Comparison of ENCODE assay signal across 8 cellular contexts in genomic region chr16:46801428-46802049, GRCh38. TPM values are rescaled to one million over a fixed set of nuclear protein-coding genes. Genes with fewer than 3 reads are reported as not detected.
DNase-seq lines count a peak whose midpoint lies in the region; ATAC-seq and TF ChIP-seq lines count a peak whose summit lies in the region.

No MANE protein-coding gene starts in this region.

- 65 to 71% methylated on average over 5 of the region's 5 CpGs for WGBS in gastroesophageal sphincter (ENCODE audit: low coverage in 1 of 2), 2 donors

- in situ Hi-C loops in GM13976 (cut with MboI; ENCODE audit: low sequenced_read_pairs, unreplicated experiment), result no loop called here

- H3K36me3 ChIP-seq in gastroesophageal sphincter, result no peaks in the 10 kb centered on the region

- DNase-seq in AG08395 (ENCODE audit: low spot score) (peak; percentile 49), HCEC 1CT (peak; percentile 39), RKO (ENCODE audit: low spot score) (peak; percentile 65), GM13976 (ENCODE audit: low spot score) (no peak)

- ATAC-seq in gastroesophageal sphincter, result no peak
- ATAC-seq in HG02981 (IDR thresholded peaks at IDR 0.05; ENCODE audit: unreplicated experiment), result no peak
- no peak for ATAC-seq in GM18511 (IDR thresholded peaks at IDR 0.05; ENCODE audit: unreplicated experiment)
- no peak for ATAC-seq in HG02763 (IDR thresholded peaks at IDR 0.05; ENCODE audit: unreplicated experiment)

- TF ChIP-seq EP300 in gastroesophageal sphincter (IDR thresholded peaks at IDR 0.05), result no peak

- H3K27ac ChIP-seq in gastroesophageal sphincter, result no peak overlapping the region

- H3K4me3 ChIP-seq in gastroesophageal sphincter, result no peak overlapping the region

- H3K27me3 ChIP-seq in gastroesophageal sphincter, result no peaks in the 10 kb centered on the region

- no peaks in the 10 kb centered on the region for H3K4me1 ChIP-seq in gastroesophageal sphincter

- H3K9me3 ChIP-seq in gastroesophageal sphincter, result peaks cover 0 to 9% (median 0%) of the 10 kb centered on the region in 3 donors

- no peak for TF ChIP-seq POLR2A in gastroesophageal sphincter (IDR thresholded peaks at IDR 0.05)

- TF ChIP-seq CTCF in gastroesophageal sphincter (IDR thresholded peaks at IDR 0.05) (peak; percentile 5 to 39 (median 21)), GM13976 (IDR thresholded peaks at IDR 0.05; ENCODE audit: borderline replicate concordance, control extremely low read depth, extremely low read depth, insufficient read depth, missing control alignments) (no peak)

RNA-seq across cellular contexts. Expression of gene C16orf87, which starts 29.4 kb away (rescaled TPM):
- total RNA-seq in gastroesophageal sphincter, result 10 to 100 TPM in 2 of 4 donors, 1 to 10 TPM in 2; 5.8 to 13.7 (median 9.4) TPM

RNA-seq across cellular contexts. Expression of gene MYLK3, which starts 53.4 kb away (rescaled TPM):
- 1 to 10 TPM in 1 of 4 donors, under 1 TPM in 3; 0.31 to 2.2 (median 0.54) TPM for total RNA-seq in gastroesophageal sphincter
